23 cellular contexts compared by ENCODE assay signal in the genomic region with DNA sequence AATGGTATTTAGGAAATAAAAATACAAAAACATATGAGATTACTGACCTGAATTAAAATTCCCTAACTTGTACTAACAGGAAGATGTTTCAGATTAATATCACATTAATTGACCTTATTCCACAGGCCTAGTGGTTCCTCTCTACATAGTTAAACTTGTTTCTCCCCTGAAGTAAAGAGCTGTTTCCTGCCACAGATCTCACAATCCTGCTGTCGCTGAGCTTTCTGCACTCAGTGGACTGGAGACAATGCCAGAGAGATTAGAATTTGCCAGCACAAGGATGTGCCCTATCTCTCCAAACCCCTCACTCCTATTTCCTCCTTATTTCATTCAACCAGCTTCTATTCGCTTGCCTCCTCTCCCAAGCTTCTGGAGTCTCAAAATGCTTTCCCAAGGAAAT.
A peak's percentile ranks its signal among the peaks of the same experiment; 100 is the strongest.
DNase-seq lines count a peak whose midpoint lies in the region; ATAC-seq and TF ChIP-seq lines count a peak whose summit lies in the region.
"Had no signal": no experiment of that assay in that cellular context is flagged by ENCODE, and none has a peak within 500 bp of the region (broad histone marks: within the 10 kb centered on the region; RNA-seq: fewer than 3 reads in every experiment).

No MANE protein-coding gene starts in this region.

- H3K4me1 ChIP-seq in GM23338 (ENCODE audit: insufficient read depth) = peaks cover 16% of the 10 kb centered on the region
- peaks cover 30% of the 10 kb centered on the region for H3K4me1 ChIP-seq in parathyroid adenoma
- peaks cover 32% of the 10 kb centered on the region for H3K4me1 ChIP-seq in PC-3 (ENCODE audit: insufficient read depth, low read length)
- H3K4me1 ChIP-seq: BE2C had no signal

- CTCF ChIA-PET in PC-3 (lab: Charles Lee) = no interaction called here

- H3K9me3 ChIP-seq in parathyroid adenoma (ENCODE audit: control insufficient read depth, low read length) (no peaks in the 10 kb centered on the region), PC-3 (ENCODE audit: low read length) (no peaks in the 10 kb centered on the region)
- H3K9me3 ChIP-seq: A549, BE2C had no signal

- DNase-seq in GM23338 (ENCODE audit: low spot score) (peak; percentile 2), M059J (ENCODE audit: low read depth) (peak; percentile 3), cardiac fibroblast (ENCODE audit: low read depth in 2 of 2) (peak; percentile 18 to 25), NCI-H226 (no peak), PC-3 (no peak), NCI-H446 treated with DMSO at 0.1 percent for 48 hours (lab: John Stamatoyannopoulos, UW) (no peak)
- DNase-seq: BE2C; DMS53; GOT3; KBM-7; NCI-H1092 treated with DMSO at 0.1 percent for 48 hours; NCI-H146; NCI-H2029; NCI-H2227 treated with DMSO at 0.1 percent for 48 hours; NCI-H524; NCI-H774; NK-92 treated with Interleukin-12 subunit alpha and Interleukin-12 subunit beta, amount 100 ng/mL, for 24 hours; SIG-M5 had no signal

- no peak overlapping the region; the same call in 1 of the 2 replicates for H3K4me2 ChIP-seq in GM23338
- peak overlapping the region; percentile 19 for H3K4me2 ChIP-seq in parathyroid adenoma (ENCODE audit: low read length)
- H3K4me2 ChIP-seq in PC-3 (ENCODE audit: low read length) = no peak overlapping the region

- POLR2A ChIA-PET in PC-3 (lab: Charles Lee; ENCODE audit: unreplicated experiment) = no interaction called here

- no peaks in the 10 kb centered on the region for H3K36me3 Mint-ChIP-seq in GM23338 (ENCODE audit: low read depth)

- H3K79me2 ChIP-seq in GM23338 (replicated peaks; ENCODE audit: insufficient read depth) (no peaks in the 10 kb centered on the region), parathyroid adenoma (no peaks in the 10 kb centered on the region), PC-3 (ENCODE audit: low read length) (no peaks in the 10 kb centered on the region)

- BruUV-seq in PC-3 (replicated peaks; lab: Mats Ljungman, UMichigan) = no TSS peak

- H3K4me3 ChIP-seq in GM23338 (no peak overlapping the region), cardiac fibroblast (replicated peaks in 1 of 2; ENCODE audit: low read depth in 2 of 2, low read length in 2 of 2) (no peak overlapping the region), parathyroid adenoma (ENCODE audit: low read depth, low read length) (no peak overlapping the region), PC-3 (ENCODE audit: low read length) (no peak overlapping the region)
- H3K4me3 ChIP-seq: A549 had no signal

- H3K27ac ChIP-seq in GM23338 (ENCODE audit: low read depth) (no peak overlapping the region), parathyroid adenoma (no peak overlapping the region), PC-3 (ENCODE audit: low read length) (no peak overlapping the region)
- H3K27ac ChIP-seq: A549 had no signal

- H3K27me3 ChIP-seq in GM23338 (ENCODE audit: insufficient read depth) = no peaks in the 10 kb centered on the region
- H3K27me3 ChIP-seq in parathyroid adenoma (ENCODE audit: control insufficient read depth, insufficient read depth, low read length) = no peaks in the 10 kb centered on the region
- H3K27me3 ChIP-seq in PC-3 (ENCODE audit: low read length) = no peaks in the 10 kb centered on the region
- H3K27me3 ChIP-seq: BE2C had no signal

- no peaks in the 10 kb centered on the region for H3K9me3 Mint-ChIP-seq in GM23338

- ATAC-seq in GM23338 (peak; percentile 19; the same call in 1 of the 3 replicates), PC-3 (no peak), GM19328 (IDR thresholded peaks at IDR 0.05; ENCODE audit: unreplicated experiment) (no peak)
- ATAC-seq: A549, HepG2, Panc1 had no signal

- H3K36me3 ChIP-seq in GM23338 (ENCODE audit: insufficient read depth) (no peaks in the 10 kb centered on the region), parathyroid adenoma (ENCODE audit: control insufficient read depth, insufficient read depth, low read length) (no peaks in the 10 kb centered on the region), PC-3 (ENCODE audit: low read depth, low read length) (no peaks in the 10 kb centered on the region)
- H3K36me3 ChIP-seq: BE2C had no signal

- no peak overlapping the region for H3K4me3 Mint-ChIP-seq in GM23338

- no peaks in the 10 kb centered on the region for H3F3A ChIP-seq in GM23338 (replicated peaks; ENCODE audit: low read depth)
- no peaks in the 10 kb centered on the region for H3F3A ChIP-seq in PC-3 (ENCODE audit: low read length, unreplicated experiment)

- H2AFZ ChIP-seq in GM23338 (no peak overlapping the region), parathyroid adenoma (no peak overlapping the region), PC-3 (ENCODE audit: low read length) (no peak overlapping the region)

- H3K9me2 ChIP-seq in GM23338 (ENCODE audit: insufficient read depth) = no peaks in the 10 kb centered on the region; the same call in 1 of the 2 replicates
- no peaks in the 10 kb centered on the region for H3K9me2 ChIP-seq in PC-3 (replicated peaks; ENCODE audit: low read length)

- H4K20me1 ChIP-seq in GM23338 (replicated peaks; ENCODE audit: insufficient read depth) (no peaks in the 10 kb centered on the region), PC-3 (ENCODE audit: low read length) (no peaks in the 10 kb centered on the region)

- H3K4me1 Mint-ChIP-seq in GM23338 = peaks cover 41% of the 10 kb centered on the region

- no peak overlapping the region for H3K27ac Mint-ChIP-seq in GM23338

- H3K27me3 Mint-ChIP-seq in GM23338 (ENCODE audit: insufficient read depth, low read depth, poor library complexity) = no peaks in the 10 kb centered on the region

- no peak for TF ChIP-seq CTCF in GM23338 (conservative IDR thresholded peaks at IDR 0.05; ENCODE audit: low read depth in 2 of 2)
- TF ChIP-seq CTCF in cardiac fibroblast (IDR thresholded peaks at IDR 0.05; ENCODE audit: low read depth, low read length) = no peak
- no peak for TF ChIP-seq CTCF in parathyroid adenoma (IDR thresholded peaks at IDR 0.05)
- TF ChIP-seq CTCF in PC-3 (conservative IDR thresholded peaks at IDR 0.05; ENCODE audit: low read depth, low read length) = no peak

- H3K9ac ChIP-seq in parathyroid adenoma (no peak overlapping the region), PC-3 (ENCODE audit: low read length) (no peak overlapping the region)

- intact Hi-C loops in PC-3 (cut with micrococcal nuclease) = loop anchor here (5.0 kb wide), 1 partner anchor 63 kb away; no protein-coding TSS in a partner anchor

TF ChIP-seq in GM23338, 12 proteins besides CTCF, POLR2A, EP300 and RAD21 (continues in another document):
- no peak for TF ChIP-seq NANOG (IDR thresholded peaks at IDR 0.05; ENCODE audit: borderline replicate concordance)
- TF ChIP-seq EZH2 (IDR thresholded peaks at IDR 0.05; ENCODE audit: low read depth, unreplicated experiment) = no peak
- TF ChIP-seq EZH2phosphoT487 (IDR thresholded peaks at IDR 0.05; ENCODE audit: unreplicated experiment) = no peak
- TF ChIP-seq STAT1 (IDR thresholded peaks at IDR 0.05; ENCODE audit: unreplicated experiment) = no peak
- TF ChIP-seq, protein P1, sequence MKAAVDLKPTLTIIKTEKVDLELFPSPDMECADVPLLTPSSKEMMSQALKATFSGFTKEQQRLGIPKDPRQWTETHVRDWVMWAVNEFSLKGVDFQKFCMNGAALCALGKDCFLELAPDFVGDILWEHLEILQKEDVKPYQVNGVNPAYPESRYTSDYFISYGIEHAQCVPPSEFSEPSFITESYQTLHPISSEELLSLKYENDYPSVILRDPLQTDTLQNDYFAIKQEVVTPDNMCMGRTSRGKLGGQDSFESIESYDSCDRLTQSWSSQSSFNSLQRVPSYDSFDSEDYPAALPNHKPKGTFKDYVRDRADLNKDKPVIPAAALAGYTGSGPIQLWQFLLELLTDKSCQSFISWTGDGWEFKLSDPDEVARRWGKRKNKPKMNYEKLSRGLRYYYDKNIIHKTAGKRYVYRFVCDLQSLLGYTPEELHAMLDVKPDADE (IDR thresholded peaks at IDR 0.05) = no peak
- TF ChIP-seq ZNF331 (CRISPR knock-in tag; IDR thresholded peaks at IDR 0.05; ENCODE audit: low read depth) = no peak
- TF ChIP-seq POLR2AphosphoS5 (IDR thresholded peaks at IDR 0.05; ENCODE audit: low read depth) = no peak
- no peak for TF ChIP-seq ZNF114 (CRISPR knock-in tag; IDR thresholded peaks at IDR 0.05)
- no peak for TF ChIP-seq JUNB (IDR thresholded peaks at IDR 0.05; ENCODE audit: unreplicated experiment)
- no peak for TF ChIP-seq CREB1 (CRISPR knock-in tag; IDR thresholded peaks at IDR 0.05; ENCODE audit: low read depth)

Comparison
In these comparisons a context has a peak if more than half of its experiments do, and no peak if none do; other contexts are left out.
1. DNase-seq: peak in GM23338 (single experiment), M059J (single experiment) and cardiac fibroblast (2 of 2); none in NCI-H226 (single experiment), PC-3 (single experiment) and NCI-H446 treated with DMSO at 0.1 percent for 48 hours (single experiment).